Comparison of ENCODE assay signal across 10 cellular contexts in genomic region chr1:188170935-188171334, GRCh38.
"Had no signal": no experiment of that assay in that cellular context is flagged by ENCODE, and none has a peak within 500 bp of the region (broad histone marks: within the 10 kb centered on the region; RNA-seq: fewer than 3 reads in every experiment).

No MANE protein-coding gene starts in this region.

- H3K4me3 ChIP-seq: ascending aorta, lower lobe of right lung, upper lobe of right lung had no signal

- H3K27ac ChIP-seq: ascending aorta, foreskin keratinocyte, lower lobe of right lung, upper lobe of right lung had no signal

- DNase-seq: activated CD4-positive, alpha-beta memory T cell treated with anti-CD3 and anti-CD28 coated beads for 36 hours; activated naive CD8-positive, alpha-beta T cell treated with anti-CD3 and anti-CD28 coated beads, Interleukin-2, amount 10 ng/mL, durations not matched to agents 7 days and 5 days; activated T-cell treated with anti-CD3 and anti-CD28 coated beads, Interleukin-2, amount 50 U/mL, for 72 hours; foreskin keratinocyte; left cardiac atrium; lower lobe of right lung; naive B cell; stimulated activated CD4-positive, alpha-beta T cell treated with anti-CD3 and anti-CD28 coated beads, Interleukin-4, amount 100 ng/mL, for 24 hours; upper lobe of right lung had no signal

- H3K27me3 ChIP-seq: ascending aorta, foreskin keratinocyte, upper lobe of right lung had no signal
